In genomic region chr1:52127181-52128175, GRCh38 we compare ENCODE assay signal across 7 cellular contexts. TPM values are rescaled to one million over a fixed set of nuclear protein-coding genes. Genes with fewer than 3 reads are reported as not detected.
DNase-seq lines count a peak whose midpoint lies in the region; ATAC-seq and TF ChIP-seq lines count a peak whose summit lies in the region.

No MANE protein-coding gene starts in this region.

- in situ Hi-C loops in G401 (cut with HindIII; ENCODE audit: low sequenced_read_pairs) (no loop called here), Panc1 (cut with HindIII; ENCODE audit: low pct_unique_long_range_greater_than_20kb, low sequenced_read_pairs) (no loop called here)

- WGBS in right lobe of liver (ENCODE audit: insufficient coverage, low coverage, low lambda C conversion rate, missing lambda C conversion rate) = 21% methylated on average over 5 of the region's 5 CpGs

- peak; percentile 97 for ATAC-seq in Panc1
- ATAC-seq in right lobe of liver = peak; percentile 74 to 87 (median 82)
- no peak for ATAC-seq in HG02981 (IDR thresholded peaks at IDR 0.05; ENCODE audit: unreplicated experiment)
- ATAC-seq in GM19455 (IDR thresholded peaks at IDR 0.05; ENCODE audit: unreplicated experiment) = no peak

- TF ChIP-seq CTCF in LNCAP (IDR thresholded peaks at IDR 0.05) (peak; percentile 78), Panc1 (IDR thresholded peaks at IDR 0.05) (peak; percentile 84), chondrocyte (IDR thresholded peaks at IDR 0.05) (peak; percentile 88), right lobe of liver (IDR thresholded peaks at IDR 0.05) (peak; percentile 68 to 77 (median 72))

- peaks cover 2% of the 10 kb centered on the region for H3K36me3 Mint-ChIP-seq in chondrocyte (ENCODE audit: low read depth)

- no peaks in the 10 kb centered on the region for H3K36me3 ChIP-seq in Panc1 (ENCODE audit: control insufficient read depth, insufficient read depth, low read length)
- no peaks in the 10 kb centered on the region for H3K36me3 ChIP-seq in right lobe of liver

- H3K27me3 Mint-ChIP-seq in chondrocyte (ENCODE audit: low read depth) = peaks cover 18% of the 10 kb centered on the region

- CTCF ChIA-PET in Panc1 (lab: Charles Lee) = interaction anchor here (1.0 to 1.5 kb wide), 2 partner anchors 12 to 169 kb away, joined by 3 read pairs; no protein-coding TSS in a partner anchor

- BruUV-seq in Panc1 (replicated peaks; lab: Mats Ljungman, UMichigan) = no TSS peak

- H3K4me3 Mint-ChIP-seq in chondrocyte (ENCODE audit: unreplicated experiment) = no peak overlapping the region

- H3K9me3 ChIP-seq in Panc1 (ENCODE audit: control insufficient read depth, insufficient read depth, low read depth, low read length) (no peaks in the 10 kb centered on the region), right lobe of liver (no peaks in the 10 kb centered on the region)

- TF ChIP-seq POLR2A in right lobe of liver (IDR thresholded peaks at IDR 0.05) = no peak

- H3K27ac Mint-ChIP-seq in chondrocyte (ENCODE audit: unreplicated experiment) = no peak overlapping the region

- DNase-seq in G401 (ENCODE audit: low spot score) (peak; percentile 79), Panc1 (ENCODE audit: low read depth, low spot score) (peak; percentile 52), chondrocyte (ENCODE audit: low spot score) (no peak), right lobe of liver (peak in 1 of 3 donors; percentile 45)

- H3K27me3 ChIP-seq in Panc1 (ENCODE audit: control insufficient read depth, insufficient read depth, low read length) (peaks cover 20% of the 10 kb centered on the region), right lobe of liver (no peaks in the 10 kb centered on the region)

- H3K4me3 ChIP-seq in Panc1 (ENCODE audit: low read depth in 2 of 2, low read length in 2 of 2) = no peak overlapping the region
- H3K4me3 ChIP-seq in right lobe of liver = no peak overlapping the region

- peaks cover 2% of the 10 kb centered on the region for H3K9me3 Mint-ChIP-seq in chondrocyte (ENCODE audit: low read depth)

- no peaks in the 10 kb centered on the region for H3K4me1 Mint-ChIP-seq in chondrocyte (ENCODE audit: low read depth)

- intact Hi-C loops in Panc1 (cut with micrococcal nuclease; ENCODE audit: unreplicated experiment) (loop anchor here (1.0 kb wide), 1 partner anchor 169 kb away; no protein-coding TSS in a partner anchor), right lobe of liver (cut with DNase I) (no loop called here)

- POLR2A ChIA-PET in Panc1 (lab: Charles Lee) = no interaction called here

- H3K4me1 ChIP-seq in Panc1 (ENCODE audit: control insufficient read depth, insufficient read depth, low read length) (no peaks in the 10 kb centered on the region), right lobe of liver (no peaks in the 10 kb centered on the region)

- H3K27ac ChIP-seq in Panc1 (ENCODE audit: low read length) (no peak overlapping the region), right lobe of liver (no peak overlapping the region)

RNA-seq across cellular contexts. Expression of gene ZFYVE9, which starts 14.4 kb away (rescaled TPM):
- total RNA-seq in G401 (2014; rRNA removed; shearing (Covaris generic)) = 15.4 and 21.5 TPM in 2 replicates
- 18.0 TPM for total RNA-seq in Panc1 (2021; ENCODE audit: unreplicated experiment)
- 11.2 TPM for polyA plus RNA-seq in Panc1 (2012; ENCODE audit: insufficient read length)
- 20.7 to 21.6 TPM (median 20.9 TPM) in 3 replicates for total RNA-seq in chondrocyte
- 10 to 100 TPM in 5 of 6 experiments, 1 to 10 TPM in 1; 9.6 to 15.6 (median 12.3) TPM for total RNA-seq in right lobe of liver

Comparison
In these comparisons a context has a peak if more than half of its experiments do, and no peak if none do; other contexts are left out.
1. ATAC-seq: peak in Panc1 (single experiment) and right lobe of liver (4 of 4); none in HG02981 (single experiment) and GM19455 (single experiment).
2. Peak in every context shown above with its lines, with median percentiles within 50 percentile points of each other: CTCF ChIP-seq.